Comparison of ENCODE assay signal across 15 cellular contexts in the genomic region with DNA sequence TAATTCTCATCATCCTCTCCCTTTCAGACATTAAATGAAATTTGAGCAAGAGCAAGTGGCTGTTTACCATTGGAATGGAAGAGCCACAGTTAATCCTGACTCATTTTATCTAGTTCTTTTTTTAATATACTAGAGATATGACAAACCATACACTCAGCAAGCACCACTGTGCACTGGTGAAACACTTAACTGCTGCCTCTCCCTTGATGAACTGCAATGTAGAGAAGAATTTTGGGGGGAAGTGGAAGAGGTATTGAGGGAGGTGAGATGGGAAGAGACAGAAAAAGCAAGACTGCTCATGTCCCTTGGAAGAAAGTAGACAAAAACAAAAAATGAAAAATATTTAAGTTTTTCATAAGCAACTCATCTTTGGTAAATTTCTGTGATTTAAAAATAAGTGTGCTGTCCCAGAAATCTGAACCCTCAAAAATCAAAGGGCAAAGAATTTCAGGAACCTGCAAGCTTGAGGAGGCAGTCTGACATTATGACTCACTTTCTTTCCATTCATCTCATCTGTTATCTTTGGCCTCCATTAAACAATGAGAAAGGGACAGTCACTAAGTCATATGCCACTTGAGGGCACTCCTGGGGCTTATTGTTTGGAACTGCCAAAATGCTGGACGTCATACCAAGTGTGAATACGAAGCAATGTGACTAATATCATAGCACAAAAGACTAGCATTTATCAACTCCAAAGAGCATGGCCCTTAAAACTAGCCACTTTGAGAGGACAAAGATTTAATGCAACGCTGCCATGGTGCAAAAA.
DNase-seq lines count a peak whose midpoint lies in the region; ATAC-seq and TF ChIP-seq lines count a peak whose summit lies in the region.
"Had no signal": no experiment of that assay in that cellular context is flagged by ENCODE, and none has a peak within 500 bp of the region (broad histone marks: within the 10 kb centered on the region; RNA-seq: fewer than 3 reads in every experiment).

No MANE protein-coding gene starts in this region.

- no peak overlapping the region for H2AFZ ChIP-seq in PC-3 (ENCODE audit: low read length)

- H3K4me2 ChIP-seq in PC-3 (ENCODE audit: low read length): no peak overlapping the region

- BruUV-seq in PC-3 (replicated peaks; lab: Mats Ljungman, UMichigan): no TSS peak

- H3K9me2 ChIP-seq in PC-3 (replicated peaks; ENCODE audit: low read length): no peaks in the 10 kb centered on the region

- DNase-seq in activated CD4-positive, alpha-beta T cell treated with anti-CD3 and anti-CD28 coated beads for 36 hours: no peak
- DNase-seq in activated CD4-positive, alpha-beta T cell treated with anti-CD3 and anti-CD28 coated beads, Interleukin-2, amount 10 ng/mL, durations not matched to agents 24 days and 14 days: no peak
- DNase-seq in PC-3 (peak; percentile 1), fibroblast of gingiva (ENCODE audit: low read depth) (peak; percentile 36), immature natural killer cell (no peak), UCSD-AML1 (lab: John Stamatoyannopoulos, UW; ENCODE audit: unreplicated experiment) (no peak)
- no peak for DNase-seq in stimulated activated effector memory CD8-positive, alpha-beta T cell treated with anti-CD3 and anti-CD28 coated beads, Interleukin-12 subunit alpha, Interleukin-12 subunit beta, amount 100 ng/mL, for 72 hours (ENCODE audit: low spot score in 2 of 2)
- DNase-seq: activated CD4-positive, alpha-beta T cell treated with anti-CD3 and anti-CD28 coated beads for 4 hours; activated naive CD4-positive, alpha-beta T cell treated with anti-CD3 and anti-CD28 coated beads for 36 hours; endodermal cell; NCI-H2171; stimulated activated naive CD4-positive, alpha-beta T cell had no signal

- intact Hi-C loops in activated CD4-positive, alpha-beta T cell treated with anti-CD3 and anti-CD28 coated beads for 36 hours (cut with DNase I, micrococcal nuclease): loop anchor here in 1 of 2 experiments (5.0 kb wide), 1 partner anchor 49 kb away; no protein-coding TSS in a partner anchor
- intact Hi-C loops in activated CD4-positive, alpha-beta T cell treated with anti-CD3 and anti-CD28 coated beads, Interleukin-2, amount 10 ng/mL, durations not matched to agents 24 days and 14 days (cut with micrococcal nuclease): loop anchor here (5.0 kb wide), 1 partner anchor 61 kb away; no protein-coding TSS in a partner anchor
- intact Hi-C loops in PC-3 (cut with micrococcal nuclease): no loop called here

- H3K27me3 Mint-ChIP-seq in activated CD4-positive, alpha-beta T cell treated with anti-CD3 and anti-CD28 coated beads for 36 hours: no peaks in the 10 kb centered on the region
- no peaks in the 10 kb centered on the region for H3K27me3 Mint-ChIP-seq in activated CD4-positive, alpha-beta T cell treated with anti-CD3 and anti-CD28 coated beads, Interleukin-2, amount 10 ng/mL, durations not matched to agents 24 days and 14 days
- H3K27me3 Mint-ChIP-seq in immature natural killer cell (ENCODE audit: low read depth in 3 of 3): peaks cover 0 to 2% (median 0%) of the 10 kb centered on the region in 3 donors

- no peak overlapping the region for H3K4me3 Mint-ChIP-seq in activated CD4-positive, alpha-beta T cell treated with anti-CD3 and anti-CD28 coated beads for 36 hours
- H3K4me3 Mint-ChIP-seq in activated CD4-positive, alpha-beta T cell treated with anti-CD3 and anti-CD28 coated beads, Interleukin-2, amount 10 ng/mL, durations not matched to agents 24 days and 14 days: no peak overlapping the region
- no peak overlapping the region for H3K4me3 Mint-ChIP-seq in stimulated activated effector memory CD8-positive, alpha-beta T cell treated with anti-CD3 and anti-CD28 coated beads, Interleukin-12 subunit alpha, Interleukin-12 subunit beta, amount 100 ng/mL, for 72 hours
- no peak overlapping the region for H3K4me3 Mint-ChIP-seq in immature natural killer cell
- H3K4me3 Mint-ChIP-seq: activated naive CD4-positive, alpha-beta T cell treated with anti-CD3 and anti-CD28 coated beads for 36 hours; endodermal cell; neural crest cell had no signal

- H3K27ac ChIP-seq in PC-3 (ENCODE audit: low read length): no peak overlapping the region
- H3K27ac ChIP-seq: SJSA1 had no signal

- ATAC-seq in activated CD4-positive, alpha-beta T cell treated with anti-CD3 and anti-CD28 coated beads for 36 hours: peak; percentile 61
- no peak for ATAC-seq in PC-3
- peak; percentile 89 for ATAC-seq in stimulated activated effector memory CD8-positive, alpha-beta T cell treated with anti-CD3 and anti-CD28 coated beads, Interleukin-12 subunit alpha, Interleukin-12 subunit beta, amount 100 ng/mL, for 72 hours
- no peak for ATAC-seq in GM21381 (IDR thresholded peaks at IDR 0.05; ENCODE audit: unreplicated experiment)

- H3K4me1 ChIP-seq in PC-3 (ENCODE audit: insufficient read depth, low read length): no peaks in the 10 kb centered on the region
- H3K4me1 ChIP-seq: SJSA1 had no signal

- H3K79me2 ChIP-seq in PC-3 (ENCODE audit: low read length): no peaks in the 10 kb centered on the region

- no peak overlapping the region for H3K4me3 ChIP-seq in PC-3 (ENCODE audit: low read length)
- H3K4me3 ChIP-seq: SJSA1 had no signal

- no peak overlapping the region for H3K27ac Mint-ChIP-seq in activated CD4-positive, alpha-beta T cell treated with anti-CD3 and anti-CD28 coated beads for 36 hours
- H3K27ac Mint-ChIP-seq in activated CD4-positive, alpha-beta T cell treated with anti-CD3 and anti-CD28 coated beads, Interleukin-2, amount 10 ng/mL, durations not matched to agents 24 days and 14 days: no peak overlapping the region
- H3K27ac Mint-ChIP-seq in stimulated activated effector memory CD8-positive, alpha-beta T cell treated with anti-CD3 and anti-CD28 coated beads, Interleukin-12 subunit alpha, Interleukin-12 subunit beta, amount 100 ng/mL, for 72 hours: peak overlapping the region; percentile 7
- H3K27ac Mint-ChIP-seq in immature natural killer cell: no peak overlapping the region
- H3K27ac Mint-ChIP-seq: activated naive CD4-positive, alpha-beta T cell treated with anti-CD3 and anti-CD28 coated beads for 36 hours; endodermal cell had no signal

- CTCF ChIA-PET in activated CD4-positive, alpha-beta T cell treated with anti-CD3 and anti-CD28 coated beads for 36 hours (lab: Charles Lee): no interaction called here
- CTCF ChIA-PET in PC-3 (lab: Charles Lee): no interaction called here

- H3K36me3 ChIP-seq in PC-3 (ENCODE audit: low read depth, low read length): no peaks in the 10 kb centered on the region
- H3K36me3 ChIP-seq: SJSA1 had no signal

- POLR2A ChIA-PET in activated CD4-positive, alpha-beta T cell treated with anti-CD3 and anti-CD28 coated beads for 36 hours (lab: Charles Lee): no interaction called here
- POLR2A ChIA-PET in PC-3 (lab: Charles Lee; ENCODE audit: unreplicated experiment): no interaction called here

- H3K9ac ChIP-seq in PC-3 (ENCODE audit: low read length): no peak overlapping the region

- H3K9me3 Mint-ChIP-seq in activated CD4-positive, alpha-beta T cell treated with anti-CD3 and anti-CD28 coated beads for 36 hours (ENCODE audit: low read depth): no peaks in the 10 kb centered on the region
- H3K9me3 Mint-ChIP-seq in activated CD4-positive, alpha-beta T cell treated with anti-CD3 and anti-CD28 coated beads, Interleukin-2, amount 10 ng/mL, durations not matched to agents 24 days and 14 days: no peaks in the 10 kb centered on the region
- no peaks in the 10 kb centered on the region for H3K9me3 Mint-ChIP-seq in stimulated activated effector memory CD8-positive, alpha-beta T cell treated with anti-CD3 and anti-CD28 coated beads, Interleukin-12 subunit alpha, Interleukin-12 subunit beta, amount 100 ng/mL, for 72 hours
- peaks cover 0 to 2% (median 0%) of the 10 kb centered on the region in 6 donors for H3K9me3 Mint-ChIP-seq in immature natural killer cell
- H3K9me3 Mint-ChIP-seq: activated naive CD4-positive, alpha-beta T cell treated with anti-CD3 and anti-CD28 coated beads for 36 hours; endodermal cell; neural crest cell had no signal

- no peaks in the 10 kb centered on the region for H3F3A ChIP-seq in PC-3 (ENCODE audit: low read length, unreplicated experiment)

- no peaks in the 10 kb centered on the region; the same call in 1 of the 2 replicates for H3K9me3 ChIP-seq in PC-3 (ENCODE audit: low read length)
- H3K9me3 ChIP-seq: SJSA1 had no signal

- H3K27me3 ChIP-seq in PC-3 (ENCODE audit: low read length): no peaks in the 10 kb centered on the region
- H3K27me3 ChIP-seq: SJSA1 had no signal

- H4K20me1 ChIP-seq in PC-3 (ENCODE audit: low read length): no peaks in the 10 kb centered on the region

- TF ChIP-seq CTCF in PC-3 (conservative IDR thresholded peaks at IDR 0.05; ENCODE audit: low read depth, low read length): no peak

- peaks cover 6% of the 10 kb centered on the region for H3K4me1 Mint-ChIP-seq in activated CD4-positive, alpha-beta T cell treated with anti-CD3 and anti-CD28 coated beads for 36 hours
- H3K4me1 Mint-ChIP-seq in activated CD4-positive, alpha-beta T cell treated with anti-CD3 and anti-CD28 coated beads, Interleukin-2, amount 10 ng/mL, durations not matched to agents 24 days and 14 days: peaks cover 7% of the 10 kb centered on the region
- H3K4me1 Mint-ChIP-seq in stimulated activated effector memory CD8-positive, alpha-beta T cell treated with anti-CD3 and anti-CD28 coated beads, Interleukin-12 subunit alpha, Interleukin-12 subunit beta, amount 100 ng/mL, for 72 hours: peaks cover 12% of the 10 kb centered on the region
- H3K4me1 Mint-ChIP-seq in immature natural killer cell: peaks cover 0 to 15% of the 10 kb centered on the region in 2 donors
- H3K4me1 Mint-ChIP-seq: endodermal cell, neural crest cell had no signal

- no peaks in the 10 kb centered on the region for H3K36me3 Mint-ChIP-seq in activated CD4-positive, alpha-beta T cell treated with anti-CD3 and anti-CD28 coated beads for 36 hours (ENCODE audit: low read depth)
- H3K36me3 Mint-ChIP-seq in activated CD4-positive, alpha-beta T cell treated with anti-CD3 and anti-CD28 coated beads, Interleukin-2, amount 10 ng/mL, durations not matched to agents 24 days and 14 days (ENCODE audit: low read depth): no peaks in the 10 kb centered on the region
- no peaks in the 10 kb centered on the region for H3K36me3 Mint-ChIP-seq in stimulated activated effector memory CD8-positive, alpha-beta T cell treated with anti-CD3 and anti-CD28 coated beads, Interleukin-12 subunit alpha, Interleukin-12 subunit beta, amount 100 ng/mL, for 72 hours
- H3K36me3 Mint-ChIP-seq in immature natural killer cell: no peaks in the 10 kb centered on the region

Comparison
In these comparisons a context has a peak if more than half of its experiments do, and no peak if none do; other contexts are left out.
1. ATAC-seq: peak in activated CD4-positive, alpha-beta T cell treated with anti-CD3 and anti-CD28 coated beads for 36 hours (single experiment) and stimulated activated effector memory CD8-positive, alpha-beta T cell treated with anti-CD3 and anti-CD28 coated beads, Interleukin-12 subunit alpha, Interleukin-12 subunit beta, amount 100 ng/mL, for 72 hours (single experiment); none in PC-3 (single experiment) and GM21381 (single experiment).
2. DNase-seq: peak in PC-3 (single experiment) and fibroblast of gingiva (single experiment); none in activated CD4-positive, alpha-beta T cell treated with anti-CD3 and anti-CD28 coated beads for 36 hours (single experiment), activated CD4-positive, alpha-beta T cell treated with anti-CD3 and anti-CD28 coated beads, Interleukin-2, amount 10 ng/mL, durations not matched to agents 24 days and 14 days (single experiment), stimulated activated effector memory CD8-positive, alpha-beta T cell treated with anti-CD3 and anti-CD28 coated beads, Interleukin-12 subunit alpha, Interleukin-12 subunit beta, amount 100 ng/mL, for 72 hours (0 of 2), immature natural killer cell (0 of 3) and UCSD-AML1 (single experiment).